Comparison of ENCODE assay signal across 18 cellular contexts in the genomic region with DNA sequence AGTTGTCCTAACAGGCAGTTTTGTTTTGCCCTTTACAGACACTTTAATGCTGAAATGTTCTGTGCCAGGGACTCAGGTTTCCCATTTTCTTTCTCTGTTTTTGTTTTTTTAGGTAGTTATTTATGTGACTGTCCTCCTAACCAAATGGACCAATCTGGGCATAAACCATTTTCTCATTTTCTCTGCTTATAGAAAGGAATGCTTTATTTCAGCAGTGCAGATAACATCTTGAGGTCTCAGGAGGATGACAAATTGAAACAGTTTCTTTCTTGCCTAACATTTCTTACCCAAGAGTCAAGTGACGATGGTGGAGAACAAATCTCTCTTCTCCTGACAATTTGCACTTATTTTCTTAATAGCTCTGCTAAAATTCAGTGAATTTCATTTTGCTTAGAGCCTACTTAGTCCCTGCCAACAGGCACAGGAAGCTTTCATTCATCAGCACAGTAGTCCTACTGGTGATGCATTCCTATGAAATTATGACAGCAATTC.
A peak's percentile ranks its signal among the peaks of the same experiment; 100 is the strongest.
DNase-seq lines count a peak whose midpoint lies in the region; ATAC-seq and TF ChIP-seq lines count a peak whose summit lies in the region.
"Had no signal": no experiment of that assay in that cellular context is flagged by ENCODE, and none has a peak within 500 bp of the region (broad histone marks: within the 10 kb centered on the region; RNA-seq: fewer than 3 reads in every experiment).

No MANE protein-coding gene starts in this region.

- TF ChIP-seq POLR2A in tibial nerve (IDR thresholded peaks at IDR 0.05), result no peak

- H3K9me3 Mint-ChIP-seq in GM23338, result peaks cover 3% of the 10 kb centered on the region; the same call in 2 of the 3 replicates
- H3K9me3 Mint-ChIP-seq: CD4-positive, alpha-beta T cell; stimulated activated naive CD8-positive, alpha-beta T cell treated with anti-CD3 and anti-CD28 coated beads, Interleukin-15, Interleukin-2, amounts not matched to agents 100 ng/mL and 50 ng/mL, for 24 hours had no signal

- intact Hi-C loops in sciatic nerve (cut with DNase I), result no loop called here

- 15 to 19% methylated on average over 1 of the region's 1 CpG for WGBS in tibial nerve, 2 donors

- TF ChIP-seq CTCF in GM23338 (conservative IDR thresholded peaks at IDR 0.05; ENCODE audit: low read depth in 2 of 2), result no peak
- TF ChIP-seq CTCF in fibroblast of pulmonary artery (IDR thresholded peaks at IDR 0.05; ENCODE audit: low read length, missing control alignments), result no peak
- no peak for TF ChIP-seq CTCF in tibial nerve (IDR thresholded peaks at IDR 0.05)

- H3K27ac ChIP-seq in GM23338 (ENCODE audit: low read depth), result no peak overlapping the region
- H3K27ac ChIP-seq in tibial nerve, result peak overlapping the region in 2 of 4 donors; percentile 11 to 16

- no peak for DNase-seq in GM23338 (ENCODE audit: low spot score)
- DNase-seq in fibroblast of pulmonary artery (ENCODE audit: low read depth), result peak; percentile 76
- DNase-seq in sciatic nerve (ENCODE audit: low spot score), result no peak
- DNase-seq in effector CD4-positive, alpha-beta T cell, result no peak
- no peak for DNase-seq in stimulated activated CD4-positive, alpha-beta T cell treated with anti-CD3 and anti-CD28 coated beads, Interleukin-2, amount 100 ng/mL, for 48 hours
- no peak for DNase-seq in tibial nerve (ENCODE audit: low spot score in 2 of 2)
- DNase-seq: activated CD4-positive, alpha-beta T cell treated with anti-CD3 and anti-CD28 coated beads, Interleukin-2, amount 50 U/mL, for 4 hours; aorta; CD4-positive, alpha-beta T cell; heart right ventricle; NCI-H1930; RPMI8226; sigmoid colon had no signal

- H3K36me3 Mint-ChIP-seq in GM23338 (ENCODE audit: low read depth), result no peaks in the 10 kb centered on the region

- peak in 1 of 2 donors; percentile 35 for TF ChIP-seq EP300 in tibial nerve (IDR thresholded peaks at IDR 0.05)

- peak overlapping the region; percentile 33; the same call in 1 of the 2 replicates for H3K27ac Mint-ChIP-seq in GM23338
- H3K27ac Mint-ChIP-seq: activated T-helper 2 cell treated with anti-CD3 and anti-CD28 coated beads, Interferon-gamma antibody, Interleukin-2, Interleukin-4, amounts not matched to agents 10 μg/mL and 5 μg/mL and 100 μg/mL, durations not matched to agents 14 hours and 24 hours and 36 hours; CD4-positive, alpha-beta T cell; nephron; stimulated activated naive CD8-positive, alpha-beta T cell treated with anti-CD3 and anti-CD28 coated beads, Interleukin-15, Interleukin-2, amounts not matched to agents 100 ng/mL and 50 ng/mL, for 24 hours had no signal

- H3K4me2 ChIP-seq in GM23338, result no peak overlapping the region

- H4K20me1 ChIP-seq in GM23338 (replicated peaks; ENCODE audit: insufficient read depth), result no peaks in the 10 kb centered on the region

- H3K4me1 Mint-ChIP-seq in GM23338, result peaks cover 29% of the 10 kb centered on the region

- no peak overlapping the region for H3K4me3 ChIP-seq in GM23338
- H3K4me3 ChIP-seq in fibroblast of pulmonary artery (replicated peaks; ENCODE audit: low read depth, low read length), result no peak overlapping the region
- no peak overlapping the region for H3K4me3 ChIP-seq in tibial nerve
- H3K4me3 ChIP-seq: heart right ventricle, sigmoid colon had no signal

- H3K9me2 ChIP-seq in GM23338 (ENCODE audit: insufficient read depth), result no peaks in the 10 kb centered on the region

- ATAC-seq in GM23338 (no peak), SK-N-SH treated with all-trans-retinoic acid at 6 μM for 48 hours (peak; percentile 80), sciatic nerve (peak; percentile 76), HG03097 (IDR thresholded peaks at IDR 0.05; ENCODE audit: low FRiP score, unreplicated experiment) (no peak)

- no peaks in the 10 kb centered on the region for H3F3A ChIP-seq in GM23338 (replicated peaks; ENCODE audit: low read depth)

- H3K27me3 ChIP-seq in GM23338 (ENCODE audit: insufficient read depth), result no peaks in the 10 kb centered on the region
- no peaks in the 10 kb centered on the region for H3K27me3 ChIP-seq in tibial nerve
- H3K27me3 ChIP-seq: heart right ventricle, sigmoid colon had no signal

- H3K36me3 ChIP-seq in GM23338 (ENCODE audit: insufficient read depth), result no peaks in the 10 kb centered on the region
- no peaks in the 10 kb centered on the region for H3K36me3 ChIP-seq in tibial nerve
- H3K36me3 ChIP-seq: heart right ventricle, sigmoid colon had no signal

- H3K9me3 ChIP-seq in tibial nerve, result peaks cover 0 to 2% (median 0%) of the 10 kb centered on the region in 4 donors
- H3K9me3 ChIP-seq: sigmoid colon had no signal

- no peaks in the 10 kb centered on the region for H3K79me2 ChIP-seq in GM23338 (replicated peaks; ENCODE audit: insufficient read depth)

- H2AFZ ChIP-seq in GM23338, result no peak overlapping the region

- H3K27me3 Mint-ChIP-seq in GM23338 (ENCODE audit: insufficient read depth, low read depth, poor library complexity), result no peaks in the 10 kb centered on the region
- H3K27me3 Mint-ChIP-seq: stimulated activated naive CD8-positive, alpha-beta T cell treated with anti-CD3 and anti-CD28 coated beads, Interleukin-15, Interleukin-2, amounts not matched to agents 100 ng/mL and 50 ng/mL, for 24 hours had no signal

- no peak overlapping the region for H3K4me3 Mint-ChIP-seq in GM23338
- H3K4me3 Mint-ChIP-seq: CD4-positive, alpha-beta T cell; nephron; stimulated activated naive CD8-positive, alpha-beta T cell treated with anti-CD3 and anti-CD28 coated beads, Interleukin-15, Interleukin-2, amounts not matched to agents 100 ng/mL and 50 ng/mL, for 24 hours had no signal

- H3K4me1 ChIP-seq in GM23338 (ENCODE audit: insufficient read depth) (peaks cover 25% of the 10 kb centered on the region), tibial nerve (peaks cover 0 to 41% (median 12%) of the 10 kb centered on the region in 4 donors)

TF ChIP-seq in GM23338, 12 proteins besides CTCF, POLR2A, EP300 and RAD21 (continues in another document):
- no peak for TF ChIP-seq POLR2AphosphoS5 (IDR thresholded peaks at IDR 0.05; ENCODE audit: low read depth)

TF ChIP-seq in SK-N-SH treated with all-trans-retinoic acid at 6 μM for 48 hours, 23 proteins besides CTCF, POLR2A, EP300 and RAD21 (continues in another document):
- TF ChIP-seq SNAI2 (CRISPR knock-in tag; IDR thresholded peaks at IDR 0.05) (no peak), OSR1 (CRISPR knock-in tag; IDR thresholded peaks at IDR 0.05) (no peak), ZC3H10 (CRISPR knock-in tag; IDR thresholded peaks at IDR 0.05) (no peak), ARNTL (CRISPR knock-in tag; IDR thresholded peaks at IDR 0.05; ENCODE audit: borderline replicate concordance, low read depth) (no peak), TOX (CRISPR knock-in tag; IDR thresholded peaks at IDR 0.05; ENCODE audit: borderline replicate concordance) (no peak), ZNF565 (CRISPR knock-in tag; conservative IDR thresholded peaks at IDR 0.05; ENCODE audit: low read depth) (no peak), ZNF8 (CRISPR knock-in tag; IDR thresholded peaks at IDR 0.05) (no peak), ISL1 (CRISPR knock-in tag; IDR thresholded peaks at IDR 0.05) (peak; percentile 93), ZFP30 (CRISPR knock-in tag; IDR thresholded peaks at IDR 0.05) (no peak), PPARA (CRISPR knock-in tag; IDR thresholded peaks at IDR 0.05; ENCODE audit: borderline replicate concordance) (no peak), POU6F1 (CRISPR knock-in tag; IDR thresholded peaks at IDR 0.05; ENCODE audit: borderline replicate concordance, low read depth) (peak; percentile 91; the same call in 1 of the 2 replicates), BACH2 (CRISPR knock-in tag; IDR thresholded peaks at IDR 0.05; ENCODE audit: borderline replicate concordance) (no peak), ZNF70 (CRISPR knock-in tag; IDR thresholded peaks at IDR 0.05) (no peak)
- TF ChIP-seq, protein P1, sequence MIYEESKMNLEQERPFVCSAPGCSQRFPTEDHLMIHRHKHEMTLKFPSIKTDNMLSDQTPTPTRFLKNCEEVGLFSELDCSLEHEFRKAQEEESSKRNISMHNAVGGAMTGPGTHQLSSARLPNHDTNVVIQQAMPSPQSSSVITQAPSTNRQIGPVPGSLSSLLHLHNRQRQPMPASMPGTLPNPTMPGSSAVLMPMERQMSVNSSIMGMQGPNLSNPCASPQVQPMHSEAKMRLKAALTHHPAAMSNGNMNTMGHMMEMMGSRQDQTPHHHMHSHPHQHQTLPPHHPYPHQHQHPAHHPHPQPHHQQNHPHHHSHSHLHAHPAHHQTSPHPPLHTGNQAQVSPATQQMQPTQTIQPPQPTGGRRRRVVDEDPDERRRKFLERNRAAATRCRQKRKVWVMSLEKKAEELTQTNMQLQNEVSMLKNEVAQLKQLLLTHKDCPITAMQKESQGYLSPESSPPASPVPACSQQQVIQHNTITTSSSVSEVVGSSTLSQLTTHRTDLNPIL (CRISPR knock-in tag; IDR thresholded peaks at IDR 0.05; ENCODE audit: low read depth), result no peak
- TF ChIP-seq, protein P2, sequence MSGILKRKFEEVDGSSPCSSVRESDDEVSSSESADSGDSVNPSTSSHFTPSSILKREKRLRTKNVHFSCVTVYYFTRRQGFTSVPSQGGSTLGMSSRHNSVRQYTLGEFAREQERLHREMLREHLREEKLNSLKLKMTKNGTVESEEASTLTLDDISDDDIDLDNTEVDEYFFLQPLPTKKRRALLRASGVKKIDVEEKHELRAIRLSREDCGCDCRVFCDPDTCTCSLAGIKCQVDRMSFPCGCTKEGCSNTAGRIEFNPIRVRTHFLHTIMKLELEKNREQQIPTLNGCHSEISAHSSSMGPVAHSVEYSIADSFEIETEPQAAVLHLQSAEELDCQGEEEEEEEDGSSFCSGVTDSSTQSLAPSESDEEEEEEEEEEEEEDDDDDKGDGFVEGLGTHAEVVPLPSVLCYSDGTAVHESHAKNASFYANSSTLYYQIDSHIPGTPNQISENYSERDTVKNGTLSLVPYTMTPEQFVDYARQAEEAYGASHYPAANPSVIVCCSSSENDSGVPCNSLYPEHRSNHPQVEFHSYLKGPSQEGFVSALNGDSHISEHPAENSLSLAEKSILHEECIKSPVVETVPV (CRISPR knock-in tag; IDR thresholded peaks at IDR 0.05), result no peak

Comparison
In these comparisons a context has a peak if more than half of its experiments do, and no peak if none do; other contexts are left out.
1. ATAC-seq: peak in SK-N-SH treated with all-trans-retinoic acid at 6 μM for 48 hours (single experiment) and sciatic nerve (single experiment); none in GM23338 (single experiment) and HG03097 (single experiment).